22 cellular contexts compared by ENCODE assay signal in genomic region chr5:59648038-59648831, GRCh38.
"Had no signal": no experiment of that assay in that cellular context is flagged by ENCODE, and none has a peak within 500 bp of the region (broad histone marks: within the 10 kb centered on the region; RNA-seq: fewer than 3 reads in every experiment).

No MANE protein-coding gene starts in this region.

- H3K9me3 Mint-ChIP-seq: activated B cell treated with CpG ODN at 0.5 μM for 24 hours; activated CD4-positive, alpha-beta memory T cell treated with anti-CD3 and anti-CD28 coated beads for 36 hours; activated naive CD4-positive, alpha-beta T cell treated with anti-CD3 and anti-CD28 coated beads for 36 hours; activated T-helper 2 cell treated with anti-CD3 and anti-CD28 coated beads, Interferon-gamma antibody, Interleukin-2, Interleukin-4, amounts not matched to agents 10 μg/mL and 5 μg/mL and 100 μg/mL, durations not matched to agents 14 hours and 24 hours and 36 hours; immature natural killer cell; memory B cell; T-helper 2 cell treated with Interferon-gamma antibody and Interleukin-4, amounts not matched to agents 5 μg/mL and 100 μg/mL, for 36 hours had no signal

- H3K27ac ChIP-seq: esophagus squamous epithelium, heart right ventricle, neutrophil, parathyroid adenoma, tibial nerve, vagina had no signal

- H3K4me1 ChIP-seq: esophagus squamous epithelium, parathyroid adenoma, vagina had no signal

- H3K36me3 Mint-ChIP-seq: activated CD4-positive, alpha-beta memory T cell treated with anti-CD3 and anti-CD28 coated beads for 36 hours; immature natural killer cell; natural killer cell treated with Interleukin-12 subunit alpha and Interleukin-12 subunit beta and Interleukin-15 and Interleukin-18, amount 100 ng/mL, for 72 hours had no signal

- H3K9me3 ChIP-seq: esophagus squamous epithelium, heart right ventricle, neutrophil, tibial nerve, vagina had no signal

- H3K27ac Mint-ChIP-seq: activated B cell treated with CpG ODN at 0.5 μM for 24 hours; activated CD4-positive, alpha-beta memory T cell treated with anti-CD3 and anti-CD28 coated beads for 36 hours; activated naive CD4-positive, alpha-beta T cell treated with anti-CD3 and anti-CD28 coated beads for 36 hours; activated T-helper 2 cell treated with anti-CD3 and anti-CD28 coated beads, Interferon-gamma antibody, Interleukin-2, Interleukin-4, amounts not matched to agents 10 μg/mL and 5 μg/mL and 100 μg/mL, durations not matched to agents 14 hours and 24 hours and 36 hours; immature natural killer cell; memory B cell; natural killer cell treated with Interleukin-12 subunit alpha and Interleukin-12 subunit beta and Interleukin-15 and Interleukin-18, amount 100 ng/mL, for 72 hours; T-helper 2 cell treated with Interferon-gamma antibody and Interleukin-4, amounts not matched to agents 5 μg/mL and 100 μg/mL, for 36 hours had no signal

- H3K79me2 ChIP-seq: parathyroid adenoma had no signal

- H3K27me3 ChIP-seq: esophagus squamous epithelium, heart right ventricle, neutrophil, tibial nerve, vagina had no signal

- H3K4me3 Mint-ChIP-seq: activated B cell treated with CpG ODN at 0.5 μM for 24 hours; activated CD4-positive, alpha-beta memory T cell treated with anti-CD3 and anti-CD28 coated beads for 36 hours; activated naive CD4-positive, alpha-beta T cell treated with anti-CD3 and anti-CD28 coated beads for 36 hours; immature natural killer cell; memory B cell; natural killer cell treated with Interleukin-12 subunit alpha and Interleukin-12 subunit beta and Interleukin-15 and Interleukin-18, amount 100 ng/mL, for 72 hours; T-helper 2 cell treated with Interferon-gamma antibody and Interleukin-4, amounts not matched to agents 5 μg/mL and 100 μg/mL, for 36 hours had no signal

- ATAC-seq: heart right ventricle; natural killer cell treated with Interleukin-12 subunit alpha and Interleukin-12 subunit beta and Interleukin-15 and Interleukin-18, amount 100 ng/mL, for 72 hours had no signal

- H3K36me3 ChIP-seq: esophagus squamous epithelium, heart right ventricle, neutrophil, tibial nerve, vagina had no signal

- H3K4me3 ChIP-seq: esophagus squamous epithelium, heart right ventricle, tibial nerve, vagina had no signal

- H3K4me1 Mint-ChIP-seq: immature natural killer cell had no signal

- DNase-seq: activated B cell treated with CpG ODN at 0.5 μM for 24 hours; activated CD4-positive, alpha-beta memory T cell treated with anti-CD3 and anti-CD28 coated beads for 36 hours; activated CD4-positive, alpha-beta T cell treated with anti-CD3 and anti-CD28 coated beads for 4 hours; activated naive CD4-positive, alpha-beta T cell treated with anti-CD3 and anti-CD28 coated beads for 36 hours; activated T-cell treated with anti-CD3 and anti-CD28 coated beads, Interleukin-2, amount 50 U/mL, for 1 hour; anterior cingulate cortex; effector CD4-positive, alpha-beta T cell; esophagus squamous epithelium; heart right ventricle; immature natural killer cell; stimulated activated CD4-positive, alpha-beta T cell treated with anti-CD3 and anti-CD28 coated beads, Interleukin-12 subunit alpha, Interleukin-12 subunit beta, amount 100 ng/mL, for 4 hours; stimulated activated CD4-positive, alpha-beta T cell treated with anti-CD3 and anti-CD28 coated beads, Interleukin-1b, Interleukin-23, amount 100 ng/mL, for 48 hours; stimulated activated CD8-positive, alpha-beta memory T cell treated with anti-CD3 and anti-CD28 coated beads, Interleukin-4, amount 100 ng/mL, for 48 hours; stimulated activated naive CD4-positive, alpha-beta T cell had no signal

- H2AFZ ChIP-seq: parathyroid adenoma had no signal

- H3K27me3 Mint-ChIP-seq: activated B cell treated with CpG ODN at 0.5 μM for 24 hours; activated CD4-positive, alpha-beta memory T cell treated with anti-CD3 and anti-CD28 coated beads for 36 hours; memory B cell; natural killer cell treated with Interleukin-12 subunit alpha and Interleukin-12 subunit beta and Interleukin-15 and Interleukin-18, amount 100 ng/mL, for 72 hours had no signal
